In the genomic region with DNA sequence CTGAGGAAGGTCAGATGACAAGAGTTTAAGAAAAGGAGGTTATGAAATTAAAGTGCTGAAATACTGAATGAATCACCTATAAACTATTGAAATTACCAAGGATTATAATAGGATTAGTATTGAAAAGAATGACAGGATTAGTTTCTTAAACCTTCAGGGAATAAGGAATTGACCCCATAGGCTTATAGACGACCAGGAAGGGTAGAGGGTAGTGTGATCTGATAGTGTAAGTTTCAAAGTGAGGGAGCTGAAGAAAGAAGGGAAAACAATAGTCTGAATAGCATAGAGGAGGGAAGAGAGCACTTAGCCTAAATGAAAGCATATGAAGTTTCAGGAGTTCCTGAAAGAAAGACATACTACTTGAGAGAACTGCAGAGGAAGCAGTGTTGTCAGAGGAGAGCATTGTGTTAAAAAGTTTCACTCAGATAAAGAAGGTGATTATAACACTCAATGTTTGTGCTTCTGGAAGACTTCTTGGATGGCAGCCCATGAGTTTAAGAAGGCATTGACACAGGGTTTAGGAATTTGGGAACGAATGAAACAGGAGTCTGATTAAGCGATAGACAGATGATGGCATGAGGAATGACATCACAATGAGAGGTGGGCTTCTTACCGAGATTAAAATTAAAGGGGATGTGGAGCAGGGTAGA, we compare ENCODE assay signal across 25 cellular contexts.
A peak's percentile ranks its signal among the peaks of the same experiment; 100 is the strongest.
DNase-seq lines count a peak whose midpoint lies in the region; ATAC-seq, FAIRE-seq and TF ChIP-seq lines count a peak whose summit lies in the region.
"Had no signal": no experiment of that assay in that cellular context is flagged by ENCODE, and none has a peak within 500 bp of the region (broad histone marks: within the 10 kb centered on the region; RNA-seq: fewer than 3 reads in every experiment).

No MANE protein-coding gene starts in this region.

- H3K27ac Mint-ChIP-seq in neural progenitor cell, result no peak overlapping the region
- H3K27ac Mint-ChIP-seq in activated CD4-positive, alpha-beta T cell treated with anti-CD3 and anti-CD28 coated beads, Interleukin-2, amount 10 ng/mL, durations not matched to agents 7 days and 5 days, result no peak overlapping the region
- H3K27ac Mint-ChIP-seq: activated CD8-positive, alpha-beta T cell treated with anti-CD3 and anti-CD28 coated beads for 36 hours; nephron progenitor cell had no signal

- peaks cover 4% of the 10 kb centered on the region for H3K9me3 Mint-ChIP-seq in neural progenitor cell
- peaks cover 5% of the 10 kb centered on the region for H3K9me3 Mint-ChIP-seq in activated CD4-positive, alpha-beta T cell treated with anti-CD3 and anti-CD28 coated beads, Interleukin-2, amount 10 ng/mL, durations not matched to agents 7 days and 5 days

- no peak for TF ChIP-seq POLR2A in H54 (IDR thresholded peaks at IDR 0.05; ENCODE audit: low read depth, low read length)

- no peak overlapping the region for H3K4me3 ChIP-seq in neural progenitor cell
- H3K4me3 ChIP-seq: adrenal gland; BLaER1 treated with 17β-estradiol and CSF1 and Interleukin-3, amounts not matched to agents 10 nM and 100 nM; esophagus squamous epithelium; heart right ventricle; K562; left lung; suprapubic skin; vagina had no signal

- H3K27me3 ChIP-seq in neural progenitor cell, result no peaks in the 10 kb centered on the region
- H3K27me3 ChIP-seq: adrenal gland; BLaER1 treated with 17β-estradiol and CSF1 and Interleukin-3, amounts not matched to agents 10 nM and 100 nM; heart right ventricle; left lung; suprapubic skin; vagina had no signal

- H3K27ac ChIP-seq in RWPE1 (no peak overlapping the region), epithelial cell of prostate (peak overlapping the region; percentile 60), neural progenitor cell (no peak overlapping the region)
- H3K27ac ChIP-seq: adrenal gland; BLaER1 treated with 17β-estradiol and CSF1 and Interleukin-3, amounts not matched to agents 10 nM and 100 nM; esophagus squamous epithelium; heart right ventricle; left lung; suprapubic skin; vagina had no signal

- DNase-seq in H54 (ENCODE audit: insufficient read length, low spot score) (no peak), RWPE1 (ENCODE audit: low spot score) (peak; percentile 26), epithelial cell of prostate (ENCODE audit: low read depth, low spot score) (no peak), neural progenitor cell (ENCODE audit: low spot score) (no peak), amniotic stem cell (lab: John Stamatoyannopoulos, UW) (no peak), dermis blood vessel endothelial cell (no peak)
- no peak for DNase-seq in activated CD4-positive, alpha-beta T cell treated with anti-CD3 and anti-CD28 coated beads, Interleukin-2, amount 10 ng/mL, durations not matched to agents 7 days and 5 days
- DNase-seq: activated CD8-positive, alpha-beta T cell treated with anti-CD3 and anti-CD28 coated beads for 36 hours; adrenal gland; cerebellar nuclear complex; effector CD4-positive, alpha-beta T cell; esophagus squamous epithelium; heart right ventricle; left lung; midbrain; NCI-H2171; NCI-H524 treated with DMSO at 0.1 percent for 48 hours; nephron progenitor cell; T1000 had no signal

- H3K36me3 Mint-ChIP-seq in neural progenitor cell, result no peaks in the 10 kb centered on the region
- no peaks in the 10 kb centered on the region for H3K36me3 Mint-ChIP-seq in activated CD4-positive, alpha-beta T cell treated with anti-CD3 and anti-CD28 coated beads, Interleukin-2, amount 10 ng/mL, durations not matched to agents 7 days and 5 days (ENCODE audit: low read depth)

- POLR2A ChIA-PET in RWPE1 (lab: Yijun Ruan, JAX; ENCODE audit: low non-redundant PET), result no interaction called here
- POLR2A ChIA-PET in activated CD4-positive, alpha-beta T cell treated with anti-CD3 and anti-CD28 coated beads, Interleukin-2, amount 10 ng/mL, durations not matched to agents 7 days and 5 days (lab: Charles Lee), result no interaction called here

- CTCF ChIA-PET in RWPE1 (lab: Yijun Ruan, JAX), result no interaction called here
- CTCF ChIA-PET in activated CD4-positive, alpha-beta T cell treated with anti-CD3 and anti-CD28 coated beads, Interleukin-2, amount 10 ng/mL, durations not matched to agents 7 days and 5 days (lab: Charles Lee), result no interaction called here

- H4K20me1 ChIP-seq in neural progenitor cell (ENCODE audit: low read depth), result no peaks in the 10 kb centered on the region
- H4K20me1 ChIP-seq: BLaER1 treated with 17β-estradiol and CSF1 and Interleukin-3, amounts not matched to agents 10 nM and 100 nM had no signal

- H3K4me1 ChIP-seq in neural progenitor cell, result peaks cover 19% of the 10 kb centered on the region
- H3K4me1 ChIP-seq: adrenal gland, esophagus squamous epithelium, heart right ventricle, left lung, suprapubic skin, vagina had no signal

- H3K4me1 Mint-ChIP-seq in neural progenitor cell, result peaks cover 16% of the 10 kb centered on the region
- no peaks in the 10 kb centered on the region for H3K4me1 Mint-ChIP-seq in activated CD4-positive, alpha-beta T cell treated with anti-CD3 and anti-CD28 coated beads, Interleukin-2, amount 10 ng/mL, durations not matched to agents 7 days and 5 days

- peak overlapping the region; percentile 9 for H3K4me2 ChIP-seq in neural progenitor cell
- H3K4me2 ChIP-seq: BLaER1 treated with 17β-estradiol and CSF1 and Interleukin-3, amounts not matched to agents 10 nM and 100 nM had no signal

- H3K79me2 ChIP-seq in neural progenitor cell (ENCODE audit: low read depth), result no peaks in the 10 kb centered on the region

- H3K9me3 ChIP-seq in neural progenitor cell (ENCODE audit: low read depth), result no peaks in the 10 kb centered on the region
- H3K9me3 ChIP-seq: adrenal gland, esophagus squamous epithelium, heart right ventricle, suprapubic skin, vagina had no signal

- H3K4me3 Mint-ChIP-seq in neural progenitor cell, result no peak overlapping the region
- no peak overlapping the region for H3K4me3 Mint-ChIP-seq in activated CD4-positive, alpha-beta T cell treated with anti-CD3 and anti-CD28 coated beads, Interleukin-2, amount 10 ng/mL, durations not matched to agents 7 days and 5 days
- H3K4me3 Mint-ChIP-seq: activated CD8-positive, alpha-beta T cell treated with anti-CD3 and anti-CD28 coated beads for 36 hours; nephron progenitor cell had no signal

- H3K9ac ChIP-seq in neural progenitor cell, result no peak overlapping the region
- H3K9ac ChIP-seq: BLaER1 treated with 17β-estradiol and CSF1 and Interleukin-3, amounts not matched to agents 10 nM and 100 nM had no signal

- no peaks in the 10 kb centered on the region for H3K27me3 Mint-ChIP-seq in neural progenitor cell (ENCODE audit: insufficient read depth, low read depth)
- H3K27me3 Mint-ChIP-seq in activated CD4-positive, alpha-beta T cell treated with anti-CD3 and anti-CD28 coated beads, Interleukin-2, amount 10 ng/mL, durations not matched to agents 7 days and 5 days, result no peaks in the 10 kb centered on the region
- H3K27me3 Mint-ChIP-seq: activated CD8-positive, alpha-beta T cell treated with anti-CD3 and anti-CD28 coated beads for 36 hours had no signal

- H3F3A ChIP-seq in neural progenitor cell (ENCODE audit: low read depth), result no peaks in the 10 kb centered on the region

- ATAC-seq in GM18520 (IDR thresholded peaks at IDR 0.05; ENCODE audit: unreplicated experiment), result no peak
- ATAC-seq: activated CD8-positive, alpha-beta T cell treated with anti-CD3 and anti-CD28 coated beads for 36 hours; heart right ventricle; K562; left lung had no signal

- FAIRE-seq in H54 (lab: Jason Lieb, UNC), result peak; percentile 20
- FAIRE-seq: GM18507, K562 had no signal

- no peaks in the 10 kb centered on the region for H3K36me3 ChIP-seq in neural progenitor cell
- H3K36me3 ChIP-seq: adrenal gland; BLaER1 treated with 17β-estradiol and CSF1 and Interleukin-3, amounts not matched to agents 10 nM and 100 nM; esophagus squamous epithelium; heart right ventricle; left lung; suprapubic skin; vagina had no signal

- no peak overlapping the region for H2AFZ ChIP-seq in neural progenitor cell (replicated peaks)

- TF ChIP-seq CTCF in RWPE1 (conservative IDR thresholded peaks at IDR 0.05; ENCODE audit: low read depth), result no peak
- no peak for TF ChIP-seq CTCF in neural progenitor cell (IDR thresholded peaks at IDR 0.05)
